ENCODE assay signal across 31 cellular contexts in the genomic region with DNA sequence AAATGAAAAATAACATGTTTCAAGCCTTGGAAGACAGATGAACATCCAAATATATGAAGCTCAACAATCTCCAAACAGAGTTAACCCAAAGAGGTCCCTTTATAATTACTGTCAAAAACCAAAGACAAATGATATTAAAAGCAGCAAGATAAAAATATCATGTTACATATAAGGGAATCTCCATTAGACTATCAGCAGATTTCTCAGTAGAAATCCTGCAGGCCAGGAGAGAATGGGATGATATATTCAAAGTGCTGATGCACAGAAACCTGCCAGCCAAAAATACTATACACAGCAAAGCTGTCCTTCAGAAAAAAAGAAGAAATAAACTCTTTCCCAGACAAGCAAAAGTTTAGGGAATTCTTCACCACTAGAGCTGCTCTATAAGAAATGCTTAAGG.
"Had no signal": no experiment of that assay in that cellular context is flagged by ENCODE, and none has a peak within 500 bp of the region (broad histone marks: within the 10 kb centered on the region; RNA-seq: fewer than 3 reads in every experiment).

No MANE protein-coding gene starts in this region.

- H3K79me2 ChIP-seq: parathyroid adenoma had no signal

- H3K36me3 ChIP-seq: ovary, uterus had no signal

- H3K27ac ChIP-seq: neural progenitor cell, ovary, parathyroid adenoma, psoas muscle, skin epidermis, spleen, suprapubic skin, testis, tibial artery, transverse colon, upper lobe of right lung, uterus had no signal

- H3K9ac ChIP-seq: neural progenitor cell, parathyroid adenoma had no signal

- H3K4me1 Mint-ChIP-seq: natural killer cell; nephron; neural progenitor cell; stimulated activated memory B cell treated with anti-CD40 and anti-IgM and Interleukin-4, amounts not matched to agents 10 μg/mL and 1 μg/mL and 100 μg/mL, for 72 hours; stimulated activated naive CD8-positive, alpha-beta T cell treated with anti-CD3 and anti-CD28 coated beads, Interleukin-15, amount 100 ng/mL, for 72 hours had no signal

- H3K4me3 ChIP-seq: neural progenitor cell, ovary, psoas muscle, skin epidermis, smooth muscle cell, spleen, suprapubic skin, testis, tibial artery, transverse colon, upper lobe of right lung, uterus had no signal

- ATAC-seq: natural killer cell; psoas muscle; right cardiac atrium; sciatic nerve; stimulated activated memory B cell treated with anti-CD40 and anti-IgM and Interleukin-4, amounts not matched to agents 10 μg/mL and 1 μg/mL and 100 μg/mL, for 72 hours; stimulated activated naive CD8-positive, alpha-beta T cell treated with anti-CD3 and anti-CD28 coated beads, Interleukin-15, amount 100 ng/mL, for 72 hours; stimulated activated naive CD8-positive, alpha-beta T cell treated with anti-CD3 and anti-CD28 coated beads, Interleukin-15, Interleukin-2, amounts not matched to agents 100 U/mL and 50 U/mL, for 24 hours; upper lobe of right lung had no signal

- DNase-seq: natural killer cell; occipital lobe; ovary; posterior cingulate gyrus; psoas muscle; right cardiac atrium; spleen; stimulated activated CD4-positive, alpha-beta T cell treated with anti-CD3 and anti-CD28 coated beads, Interleukin-12 subunit alpha, Interleukin-12 subunit beta, amount 100 ng/mL, for 4 hours; stimulated activated CD4-positive, alpha-beta T cell treated with anti-CD3 and anti-CD28 coated beads, Interleukin-1b, Interleukin-23, amount 100 ng/mL, for 48 hours; stimulated activated CD4-positive, alpha-beta T cell treated with anti-CD3 and anti-CD28 coated beads, Interleukin-4, amount 100 ng/mL, for 1 hour; stimulated activated CD4-positive, alpha-beta T cell treated with anti-CD3 and anti-CD28 coated beads, Interleukin-4, amount 100 ng/mL, for 4 hours; stimulated activated CD8-positive, alpha-beta memory T cell treated with anti-CD3 and anti-CD28 coated beads, Interleukin-4, amount 100 ng/mL, for 48 hours; stimulated activated naive CD4-positive, alpha-beta T cell; stimulated activated naive CD8-positive, alpha-beta T cell treated with anti-CD3 and anti-CD28 coated beads, Interleukin-15, amount 100 ng/mL, for 72 hours; stimulated activated naive CD8-positive, alpha-beta T cell treated with anti-CD3 and anti-CD28 coated beads, Interleukin-15, Interleukin-2, amounts not matched to agents 100 U/mL and 50 U/mL, for 24 hours; substantia nigra; testis; tibial artery; transverse colon; upper lobe of right lung; uterus had no signal

- H2AFZ ChIP-seq: neural progenitor cell, parathyroid adenoma had no signal

- H3K9me3 ChIP-seq: testis had no signal

- H3K4me1 ChIP-seq: parathyroid adenoma, psoas muscle, spleen, suprapubic skin, testis, tibial artery, transverse colon, upper lobe of right lung, uterus had no signal

- H3K27me3 ChIP-seq: neural progenitor cell, ovary, spleen, suprapubic skin, testis, tibial artery, transverse colon, upper lobe of right lung, uterus had no signal

- H3K27me3 Mint-ChIP-seq: progenitor cell of endocrine pancreas; stimulated activated memory B cell treated with anti-CD40 and anti-IgM and Interleukin-4, amounts not matched to agents 10 μg/mL and 1 μg/mL and 100 μg/mL, for 72 hours; stimulated activated naive CD8-positive, alpha-beta T cell treated with anti-CD3 and anti-CD28 coated beads, Interleukin-15, amount 100 ng/mL, for 72 hours; type B pancreatic cell had no signal

- H3K27ac Mint-ChIP-seq: natural killer cell; nephron; neural progenitor cell; progenitor cell of endocrine pancreas; stimulated activated memory B cell treated with anti-CD40 and anti-IgM and Interleukin-4, amounts not matched to agents 10 μg/mL and 1 μg/mL and 100 μg/mL, for 72 hours; stimulated activated naive CD8-positive, alpha-beta T cell treated with anti-CD3 and anti-CD28 coated beads, Interleukin-15, amount 100 ng/mL, for 72 hours; type B pancreatic cell had no signal

- H3K4me3 Mint-ChIP-seq: natural killer cell; nephron; neural progenitor cell; stimulated activated memory B cell treated with anti-CD40 and anti-IgM and Interleukin-4, amounts not matched to agents 10 μg/mL and 1 μg/mL and 100 μg/mL, for 72 hours; stimulated activated naive CD8-positive, alpha-beta T cell treated with anti-CD3 and anti-CD28 coated beads, Interleukin-15, amount 100 ng/mL, for 72 hours; type B pancreatic cell had no signal

- H3K4me2 ChIP-seq: neural progenitor cell, smooth muscle cell had no signal
